ENCODE assay signal across 1 cellular context in genomic region chr12:57771873-57772428, GRCh38.
TF ChIP-seq lines count a peak whose summit lies in the region.

TSS of gene METTL1 (minus strand) at chr12:57772105. CDS start at chr12:57772083, 22 bp downstream.

TF ChIP-seq in GM12878, 131 proteins besides CTCF, POLR2A, EP300 and RAD21 (continued from another document and continues in another):
- TF ChIP-seq ZBTB4 (CRISPR knock-in tag; IDR thresholded peaks at IDR 0.05) (no peak), SMC3 (IDR thresholded peaks at IDR 0.05; ENCODE audit: borderline replicate concordance, low read length) (no peak), ZNF384 (IDR thresholded peaks at IDR 0.05; ENCODE audit: borderline replicate concordance, low read depth, low read length) (no peak), PBX3 (IDR thresholded peaks at IDR 0.05; ENCODE audit: insufficient replicate concordance, low read depth, low read length) (no peak), SUPT20H (IDR thresholded peaks at IDR 0.05; ENCODE audit: borderline replicate concordance, control insufficient read depth, low read depth, low read length) (no peak), BRCA1 (IDR thresholded peaks at IDR 0.05; ENCODE audit: low read depth, low read length) (no peak), TAF1 (IDR thresholded peaks at IDR 0.05; ENCODE audit: borderline replicate concordance, low read depth, low read length) (peak; percentile 86), BMI1 (IDR thresholded peaks at IDR 0.05; ENCODE audit: borderline replicate concordance) (no peak), RCOR1 (conservative IDR thresholded peaks at IDR 0.05; ENCODE audit: low read depth, low read length) (no peak), PAX8 (IDR thresholded peaks at IDR 0.05) (no peak), IRF4 (IDR thresholded peaks at IDR 0.05; ENCODE audit: low read depth, low read length) (peak; percentile 8; the same call in 1 of the 2 replicates), E2F4 (IDR thresholded peaks at IDR 0.05; ENCODE audit: low read depth, low read length) (no peak), YY1 (IDR thresholded peaks at IDR 0.05; ENCODE audit: low read depth, low read length) (peak; percentile 96), ZNF207 (IDR thresholded peaks at IDR 0.05; ENCODE audit: borderline replicate concordance) (peak; percentile 66), NFYA (IDR thresholded peaks at IDR 0.05; ENCODE audit: borderline replicate concordance, low read depth, low read length) (no peak), LARP7 (IDR thresholded peaks at IDR 0.05) (peak; percentile 58; the same call in 1 of the 2 replicates), NFXL1 (IDR thresholded peaks at IDR 0.05; ENCODE audit: borderline replicate concordance) (no peak), HDAC2 (IDR thresholded peaks at IDR 0.05) (peak; percentile 84; the same call in 1 of the 2 replicates), ZNF622 (IDR thresholded peaks at IDR 0.05) (no peak), ELK1 (IDR thresholded peaks at IDR 0.05; ENCODE audit: low read depth, low read length) (no peak), KAT2A (conservative IDR thresholded peaks at IDR 0.05; ENCODE audit: control insufficient read depth, low read depth, low read length) (no peak), SPI1 (IDR thresholded peaks at IDR 0.05; ENCODE audit: borderline replicate concordance, insufficient read depth, low read depth, low read length) (no peak), ZNF217 (IDR thresholded peaks at IDR 0.05) (no peak), SRF (IDR thresholded peaks at IDR 0.05; ENCODE audit: low read depth in 2 of 2, low read length in 2 of 2) (peak in 1 of 2 experiments; percentile 78; a peak in 2 of 4 replicates), CEBPB (IDR thresholded peaks at IDR 0.05; ENCODE audit: borderline replicate concordance in 1 of 2, low read depth in 2 of 2, low read length in 2 of 2) (no peak), SKIL (IDR thresholded peaks at IDR 0.05; ENCODE audit: low read depth, poor library complexity, severe bottlenecking) (peak; percentile 77), SMAD5 (IDR thresholded peaks at IDR 0.05; ENCODE audit: low read depth) (peak; percentile 77; the same call in 1 of the 2 replicates), MTA2 (IDR thresholded peaks at IDR 0.05; ENCODE audit: low read depth) (no peak), HDAC6 (IDR thresholded peaks at IDR 0.05; ENCODE audit: unreplicated experiment) (peak; percentile 45), ZBED1 (IDR thresholded peaks at IDR 0.05; ENCODE audit: borderline replicate concordance) (no peak), CBFB (IDR thresholded peaks at IDR 0.05; ENCODE audit: low read depth) (peak; percentile 64; the same call in 1 of the 2 replicates), ETV6 (conservative IDR thresholded peaks at IDR 0.05 in 1 of 2, IDR thresholded peaks at IDR 0.05 in 1 of 2; ENCODE audit: borderline replicate concordance in 1 of 2, low read depth in 1 of 2) (no peak), BHLHE40 (IDR thresholded peaks at IDR 0.05; ENCODE audit: borderline replicate concordance in 1 of 2, low read depth in 2 of 2, low read length in 1 of 2) (peak; percentile 47 to 52; a peak in 2 of 4 replicates), DPF2 (IDR thresholded peaks at IDR 0.05) (no peak), IKZF2 (IDR thresholded peaks at IDR 0.05) (peak; percentile 59 to 69; a peak in 3 of 4 replicates), EZH2 (IDR thresholded peaks at IDR 0.05; ENCODE audit: borderline replicate concordance, control insufficient read depth, low read depth, low read length) (no peak), TARDBP (IDR thresholded peaks at IDR 0.05; ENCODE audit: borderline replicate concordance) (0 out of 2 replicates have a peak, but pooled peaks have one; percentile 21), SUZ12 (IDR thresholded peaks at IDR 0.05; ENCODE audit: unreplicated experiment) (no peak), CHD4 (IDR thresholded peaks at IDR 0.05) (no peak)
- TF ChIP-seq, protein P1, sequence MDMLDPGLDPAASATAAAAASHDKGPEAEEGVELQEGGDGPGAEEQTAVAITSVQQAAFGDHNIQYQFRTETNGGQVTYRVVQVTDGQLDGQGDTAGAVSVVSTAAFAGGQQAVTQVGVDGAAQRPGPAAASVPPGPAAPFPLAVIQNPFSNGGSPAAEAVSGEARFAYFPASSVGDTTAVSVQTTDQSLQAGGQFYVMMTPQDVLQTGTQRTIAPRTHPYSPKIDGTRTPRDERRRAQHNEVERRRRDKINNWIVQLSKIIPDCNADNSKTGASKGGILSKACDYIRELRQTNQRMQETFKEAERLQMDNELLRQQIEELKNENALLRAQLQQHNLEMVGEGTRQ (IDR thresholded peaks at IDR 0.05; ENCODE audit: borderline replicate concordance, low read depth, low read length): peak; percentile 38
- TF ChIP-seq, protein P2, sequence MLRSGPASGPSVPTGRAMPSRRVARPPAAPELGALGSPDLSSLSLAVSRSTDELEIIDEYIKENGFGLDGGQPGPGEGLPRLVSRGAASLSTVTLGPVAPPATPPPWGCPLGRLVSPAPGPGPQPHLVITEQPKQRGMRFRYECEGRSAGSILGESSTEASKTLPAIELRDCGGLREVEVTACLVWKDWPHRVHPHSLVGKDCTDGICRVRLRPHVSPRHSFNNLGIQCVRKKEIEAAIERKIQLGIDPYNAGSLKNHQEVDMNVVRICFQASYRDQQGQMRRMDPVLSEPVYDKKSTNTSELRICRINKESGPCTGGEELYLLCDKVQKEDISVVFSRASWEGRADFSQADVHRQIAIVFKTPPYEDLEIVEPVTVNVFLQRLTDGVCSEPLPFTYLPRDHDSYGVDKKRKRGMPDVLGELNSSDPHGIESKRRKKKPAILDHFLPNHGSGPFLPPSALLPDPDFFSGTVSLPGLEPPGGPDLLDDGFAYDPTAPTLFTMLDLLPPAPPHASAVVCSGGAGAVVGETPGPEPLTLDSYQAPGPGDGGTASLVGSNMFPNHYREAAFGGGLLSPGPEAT (IDR thresholded peaks at IDR 0.05; ENCODE audit: low read depth): peak; percentile 100
- TF ChIP-seq, protein P3, sequence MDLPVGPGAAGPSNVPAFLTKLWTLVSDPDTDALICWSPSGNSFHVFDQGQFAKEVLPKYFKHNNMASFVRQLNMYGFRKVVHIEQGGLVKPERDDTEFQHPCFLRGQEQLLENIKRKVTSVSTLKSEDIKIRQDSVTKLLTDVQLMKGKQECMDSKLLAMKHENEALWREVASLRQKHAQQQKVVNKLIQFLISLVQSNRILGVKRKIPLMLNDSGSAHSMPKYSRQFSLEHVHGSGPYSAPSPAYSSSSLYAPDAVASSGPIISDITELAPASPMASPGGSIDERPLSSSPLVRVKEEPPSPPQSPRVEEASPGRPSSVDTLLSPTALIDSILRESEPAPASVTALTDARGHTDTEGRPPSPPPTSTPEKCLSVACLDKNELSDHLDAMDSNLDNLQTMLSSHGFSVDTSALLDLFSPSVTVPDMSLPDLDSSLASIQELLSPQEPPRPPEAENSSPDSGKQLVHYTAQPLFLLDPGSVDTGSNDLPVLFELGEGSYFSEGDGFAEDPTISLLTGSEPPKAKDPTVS (IDR thresholded peaks at IDR 0.05; ENCODE audit: low read depth, low read length): no peak
- TF ChIP-seq, protein P4, sequence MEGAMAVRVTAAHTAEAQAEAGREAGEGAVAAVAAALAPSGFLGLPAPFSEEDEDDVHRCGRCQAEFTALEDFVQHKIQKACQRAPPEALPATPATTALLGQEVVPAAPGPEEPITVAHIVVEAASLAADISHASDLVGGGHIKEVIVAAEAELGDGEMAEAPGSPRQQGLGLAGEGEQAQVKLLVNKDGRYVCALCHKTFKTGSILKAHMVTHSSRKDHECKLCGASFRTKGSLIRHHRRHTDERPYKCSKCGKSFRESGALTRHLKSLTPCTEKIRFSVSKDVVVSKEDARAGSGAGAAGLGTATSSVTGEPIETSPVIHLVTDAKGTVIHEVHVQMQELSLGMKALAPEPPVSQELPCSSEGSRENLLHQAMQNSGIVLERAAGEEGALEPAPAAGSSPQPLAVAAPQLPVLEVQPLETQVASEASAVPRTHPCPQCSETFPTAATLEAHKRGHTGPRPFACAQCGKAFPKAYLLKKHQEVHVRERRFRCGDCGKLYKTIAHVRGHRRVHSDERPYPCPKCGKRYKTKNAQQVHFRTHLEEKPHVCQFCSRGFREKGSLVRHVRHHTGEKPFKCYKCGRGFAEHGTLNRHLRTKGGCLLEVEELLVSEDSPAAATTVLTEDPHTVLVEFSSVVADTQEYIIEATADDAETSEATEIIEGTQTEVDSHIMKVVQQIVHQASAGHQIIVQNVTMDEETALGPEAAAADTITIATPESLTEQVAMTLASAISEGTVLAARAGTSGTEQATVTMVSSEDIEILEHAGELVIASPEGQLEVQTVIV (IDR thresholded peaks at IDR 0.05; ENCODE audit: borderline replicate concordance, partially characterized antibody): peak; percentile 10
- TF ChIP-seq, protein P5, sequence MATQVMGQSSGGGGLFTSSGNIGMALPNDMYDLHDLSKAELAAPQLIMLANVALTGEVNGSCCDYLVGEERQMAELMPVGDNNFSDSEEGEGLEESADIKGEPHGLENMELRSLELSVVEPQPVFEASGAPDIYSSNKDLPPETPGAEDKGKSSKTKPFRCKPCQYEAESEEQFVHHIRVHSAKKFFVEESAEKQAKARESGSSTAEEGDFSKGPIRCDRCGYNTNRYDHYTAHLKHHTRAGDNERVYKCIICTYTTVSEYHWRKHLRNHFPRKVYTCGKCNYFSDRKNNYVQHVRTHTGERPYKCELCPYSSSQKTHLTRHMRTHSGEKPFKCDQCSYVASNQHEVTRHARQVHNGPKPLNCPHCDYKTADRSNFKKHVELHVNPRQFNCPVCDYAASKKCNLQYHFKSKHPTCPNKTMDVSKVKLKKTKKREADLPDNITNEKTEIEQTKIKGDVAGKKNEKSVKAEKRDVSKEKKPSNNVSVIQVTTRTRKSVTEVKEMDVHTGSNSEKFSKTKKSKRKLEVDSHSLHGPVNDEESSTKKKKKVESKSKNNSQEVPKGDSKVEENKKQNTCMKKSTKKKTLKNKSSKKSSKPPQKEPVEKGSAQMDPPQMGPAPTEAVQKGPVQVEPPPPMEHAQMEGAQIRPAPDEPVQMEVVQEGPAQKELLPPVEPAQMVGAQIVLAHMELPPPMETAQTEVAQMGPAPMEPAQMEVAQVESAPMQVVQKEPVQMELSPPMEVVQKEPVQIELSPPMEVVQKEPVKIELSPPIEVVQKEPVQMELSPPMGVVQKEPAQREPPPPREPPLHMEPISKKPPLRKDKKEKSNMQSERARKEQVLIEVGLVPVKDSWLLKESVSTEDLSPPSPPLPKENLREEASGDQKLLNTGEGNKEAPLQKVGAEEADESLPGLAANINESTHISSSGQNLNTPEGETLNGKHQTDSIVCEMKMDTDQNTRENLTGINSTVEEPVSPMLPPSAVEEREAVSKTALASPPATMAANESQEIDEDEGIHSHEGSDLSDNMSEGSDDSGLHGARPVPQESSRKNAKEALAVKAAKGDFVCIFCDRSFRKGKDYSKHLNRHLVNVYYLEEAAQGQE (IDR thresholded peaks at IDR 0.05; ENCODE audit: low read depth, low read length): no peak
